In genomic region chr22:38844661-38845367, GRCh38 we compare ENCODE assay signal across 12 cellular contexts. TPM values are rescaled to one million over a fixed set of nuclear protein-coding genes. Genes with fewer than 3 reads are reported as not detected.
A peak's percentile ranks its signal among the peaks of the same experiment; 100 is the strongest.
DNase-seq lines count a peak whose midpoint lies in the region; ATAC-seq and TF ChIP-seq lines count a peak whose summit lies in the region.
"Had no signal": no experiment of that assay in that cellular context is flagged by ENCODE, and none has a peak within 500 bp of the region (broad histone marks: within the 10 kb centered on the region; RNA-seq: fewer than 3 reads in every experiment).

No MANE protein-coding gene starts in this region.

- H3K36me3 Mint-ChIP-seq in activated naive CD4-positive, alpha-beta T cell treated with anti-CD3 and anti-CD28 coated beads, Interleukin-2, amount 50 U/mL, for 24 hours: no peaks in the 10 kb centered on the region
- H3K36me3 Mint-ChIP-seq in activated T-helper 1 cell treated with anti-CD3 and anti-CD28 coated beads, Interleukin-12 subunit alpha, Interleukin-12 subunit beta, Interleukin-2, Interleukin-4 antibody, amounts not matched to agents 30 ng/mL and 10 ng/mL and 1 ng/mL, durations not matched to agents 14 hours and 24 hours and 36 hours (ENCODE audit: low read depth): no peaks in the 10 kb centered on the region

- no peak overlapping the region for H4K5ac ChIP-seq in mesendoderm (ENCODE audit: low read length)

- no peak overlapping the region for H3K18ac ChIP-seq in mesendoderm (ENCODE audit: low read length)

- H3K4me1 Mint-ChIP-seq in activated naive CD4-positive, alpha-beta T cell treated with anti-CD3 and anti-CD28 coated beads, Interleukin-2, amount 50 U/mL, for 24 hours: peaks cover 28% of the 10 kb centered on the region
- H3K4me1 Mint-ChIP-seq in activated T-helper 1 cell treated with anti-CD3 and anti-CD28 coated beads, Interleukin-12 subunit alpha, Interleukin-12 subunit beta, Interleukin-2, Interleukin-4 antibody, amounts not matched to agents 30 ng/mL and 10 ng/mL and 1 ng/mL, durations not matched to agents 14 hours and 24 hours and 36 hours (ENCODE audit: low read depth): peaks cover 6% of the 10 kb centered on the region

- H3K27ac ChIP-seq in iPS-20b (ENCODE audit: low read length) (no peak overlapping the region), temporal lobe (ENCODE audit: low read depth, low read length) (peak overlapping the region; percentile 50), mesendoderm (ENCODE audit: low read depth, low read length) (no peak overlapping the region)

- no peak overlapping the region for H3K56ac ChIP-seq in mesendoderm (ENCODE audit: low read length)

- no peak overlapping the region for H2BK120ac ChIP-seq in mesendoderm (ENCODE audit: low read depth, low read length)

- no peak overlapping the region for H3K4me2 ChIP-seq in mesendoderm (ENCODE audit: low read length)

- WGBS in mesendoderm (ENCODE audit: extremely low coverage, insufficient coverage, low lambda C conversion rate): no CpG with 5 or more reads among the region's 14 CpGs

- H3K9me3 Mint-ChIP-seq in activated naive CD4-positive, alpha-beta T cell treated with anti-CD3 and anti-CD28 coated beads, Interleukin-2, amount 50 U/mL, for 24 hours: no peaks in the 10 kb centered on the region
- no peaks in the 10 kb centered on the region for H3K9me3 Mint-ChIP-seq in activated T-helper 1 cell treated with anti-CD3 and anti-CD28 coated beads, Interleukin-12 subunit alpha, Interleukin-12 subunit beta, Interleukin-2, Interleukin-4 antibody, amounts not matched to agents 30 ng/mL and 10 ng/mL and 1 ng/mL, durations not matched to agents 14 hours and 24 hours and 36 hours

- H3K27ac Mint-ChIP-seq in activated naive CD4-positive, alpha-beta T cell treated with anti-CD3 and anti-CD28 coated beads, Interleukin-2, amount 50 U/mL, for 24 hours: no peak overlapping the region
- H3K27ac Mint-ChIP-seq in activated T-helper 1 cell treated with anti-CD3 and anti-CD28 coated beads, Interleukin-12 subunit alpha, Interleukin-12 subunit beta, Interleukin-2, Interleukin-4 antibody, amounts not matched to agents 30 ng/mL and 10 ng/mL and 1 ng/mL, durations not matched to agents 14 hours and 24 hours and 36 hours: no peak overlapping the region

- H3K79me2 ChIP-seq in mesendoderm (ENCODE audit: control insufficient read depth, insufficient read depth, low read length): no peaks in the 10 kb centered on the region

- H2AK5ac ChIP-seq in mesendoderm (ENCODE audit: low read length): no peak overlapping the region

- no peaks in the 10 kb centered on the region for H3K4me1 ChIP-seq in iPS-20b (ENCODE audit: insufficient read depth, low read length)
- H3K4me1 ChIP-seq in mucosa of descending colon (ENCODE audit: low read depth): peaks cover 4% of the 10 kb centered on the region
- H3K4me1 ChIP-seq in mesendoderm (ENCODE audit: control insufficient read depth, low read depth, low read length): no peaks in the 10 kb centered on the region
- H3K4me1 ChIP-seq: BE2C had no signal

- H3K23ac ChIP-seq in mesendoderm (ENCODE audit: low read length): no peak overlapping the region

- H2BK15ac ChIP-seq in mesendoderm (replicated peaks; ENCODE audit: low read depth): no peak overlapping the region

- H2BK5ac ChIP-seq in mesendoderm (ENCODE audit: low read length): no peak overlapping the region

- no peak for ATAC-seq in mucosa of descending colon

- H3K36me3 ChIP-seq in iPS-20b (ENCODE audit: insufficient read depth, low read depth, low read length) (no peaks in the 10 kb centered on the region), mucosa of descending colon (ENCODE audit: low read depth) (no peaks in the 10 kb centered on the region), mesendoderm (ENCODE audit: control insufficient read depth, insufficient read depth, low read length) (no peaks in the 10 kb centered on the region)
- H3K36me3 ChIP-seq: BE2C, heart right ventricle had no signal

- H3K4me3 ChIP-seq in iPS-20b (ENCODE audit: low read length) (peak overlapping the region; percentile 63; the same call in 1 of the 2 replicates), mucosa of descending colon (no peak overlapping the region), mesendoderm (ENCODE audit: low read length) (no peak overlapping the region)

- no peak for TF ChIP-seq CTCF in mucosa of descending colon (IDR thresholded peaks at IDR 0.05)

- peak overlapping the region; percentile 69 for H3K4me3 Mint-ChIP-seq in activated naive CD4-positive, alpha-beta T cell treated with anti-CD3 and anti-CD28 coated beads, Interleukin-2, amount 50 U/mL, for 24 hours
- H3K4me3 Mint-ChIP-seq in activated T-helper 1 cell treated with anti-CD3 and anti-CD28 coated beads, Interleukin-12 subunit alpha, Interleukin-12 subunit beta, Interleukin-2, Interleukin-4 antibody, amounts not matched to agents 30 ng/mL and 10 ng/mL and 1 ng/mL, durations not matched to agents 14 hours and 24 hours and 36 hours: peak overlapping the region; percentile 43

- DNase-seq in activated naive CD4-positive, alpha-beta T cell (lab: John Stamatoyannopoulos, UW): no peak
- no peak for DNase-seq in activated T-helper 1 cell treated with anti-CD3 and anti-CD28 coated beads, Interleukin-12 subunit alpha, Interleukin-12 subunit beta, Interleukin-2, Interleukin-4 antibody, amounts not matched to agents 30 ng/mL and 10 ng/mL and 1 ng/mL, durations not matched to agents 14 hours and 24 hours and 36 hours (ENCODE audit: low spot score)
- DNase-seq in mucosa of descending colon (no peak), NCI-H187 (lab: John Stamatoyannopoulos, UW) (no peak), mesendoderm (no peak)
- DNase-seq: heart right ventricle, NCI-H1105 treated with DMSO at 0.1 percent for 48 hours, small intestine had no signal

- H3K9ac ChIP-seq in iPS-20b (ENCODE audit: low read depth, low read length) (no peak overlapping the region), mesendoderm (ENCODE audit: low read length) (no peak overlapping the region)

- H3K4ac ChIP-seq in mesendoderm (ENCODE audit: low read depth, low read length): no peak overlapping the region

- H3K9me3 ChIP-seq in iPS-20b (ENCODE audit: insufficient read depth, low read depth, low read length) (no peaks in the 10 kb centered on the region), mucosa of descending colon (no peaks in the 10 kb centered on the region)
- H3K9me3 ChIP-seq: BE2C, heart right ventricle had no signal

- peaks cover 3% of the 10 kb centered on the region for H3K27me3 Mint-ChIP-seq in activated naive CD4-positive, alpha-beta T cell treated with anti-CD3 and anti-CD28 coated beads, Interleukin-2, amount 50 U/mL, for 24 hours
- peaks cover 58% of the 10 kb centered on the region for H3K27me3 Mint-ChIP-seq in activated T-helper 1 cell treated with anti-CD3 and anti-CD28 coated beads, Interleukin-12 subunit alpha, Interleukin-12 subunit beta, Interleukin-2, Interleukin-4 antibody, amounts not matched to agents 30 ng/mL and 10 ng/mL and 1 ng/mL, durations not matched to agents 14 hours and 24 hours and 36 hours (ENCODE audit: insufficient read depth)

- no peak overlapping the region for H4K8ac ChIP-seq in mesendoderm (ENCODE audit: low read depth, low read length)

- intact Hi-C loops in activated T-helper 1 cell treated with anti-CD3 and anti-CD28 coated beads, Interleukin-12 subunit alpha, Interleukin-12 subunit beta, Interleukin-2, Interleukin-4 antibody, amounts not matched to agents 30 ng/mL and 10 ng/mL and 1 ng/mL, durations not matched to agents 14 hours and 24 hours and 36 hours (cut with micrococcal nuclease): no loop called here
- intact Hi-C loops in mucosa of descending colon (cut with DNase I, micrococcal nuclease): no loop called here

- H3K27me3 ChIP-seq in iPS-20b (ENCODE audit: insufficient read depth, low read length): peaks cover 81% of the 10 kb centered on the region
- H3K27me3 ChIP-seq in mesendoderm (ENCODE audit: insufficient read depth, low read length, poor library complexity): peaks cover 18% of the 10 kb centered on the region
- H3K27me3 ChIP-seq: BE2C had no signal

- H3K79me1 ChIP-seq in mesendoderm (ENCODE audit: low read length): no peaks in the 10 kb centered on the region

RNA-seq across cellular contexts. Expression of gene NPTXR, which starts 1.0 kb away (rescaled TPM):
- total RNA-seq in activated T-helper 1 cell treated with anti-CD3 and anti-CD28 coated beads, Interleukin-12 subunit alpha, Interleukin-12 subunit beta, Interleukin-2, Interleukin-4 antibody, amounts not matched to agents 30 ng/mL and 10 ng/mL and 1 ng/mL, durations not matched to agents 14 hours and 24 hours and 36 hours: 1.2 and 1.3 TPM in 2 replicates
- total RNA-seq in temporal lobe (20.9 TPM), mucosa of descending colon (10 to 100 TPM in 1 of 3 donors, 1 to 10 TPM in 1, under 1 TPM in 1; 0.84 to 15.5 (median 1.2) TPM)
- polyA plus RNA-seq in mesendoderm (2013, experiment 1 of 2): 0.59 TPM
- polyA plus RNA-seq in mesendoderm (2013, experiment 2 of 2): 0.64 TPM

RNA-seq across cellular contexts. Expression of gene CBX6, which starts 27.2 kb away (rescaled TPM):
- total RNA-seq in activated T-helper 1 cell treated with anti-CD3 and anti-CD28 coated beads, Interleukin-12 subunit alpha, Interleukin-12 subunit beta, Interleukin-2, Interleukin-4 antibody, amounts not matched to agents 30 ng/mL and 10 ng/mL and 1 ng/mL, durations not matched to agents 14 hours and 24 hours and 36 hours: 171 and 178 TPM in 2 replicates
- total RNA-seq in temporal lobe: 21.9 TPM
- 10 to 100 TPM; 15.7 to 84.0 (median 23.6) TPM for total RNA-seq in mucosa of descending colon
- polyA plus RNA-seq in mesendoderm (2013, experiment 1 of 2): 7.9 TPM
- 8.4 TPM for polyA plus RNA-seq in mesendoderm (2013, experiment 2 of 2)

RNA-seq across cellular contexts. Expression of gene DNAL4, which starts 50.9 kb away (rescaled TPM):
- total RNA-seq in activated T-helper 1 cell treated with anti-CD3 and anti-CD28 coated beads, Interleukin-12 subunit alpha, Interleukin-12 subunit beta, Interleukin-2, Interleukin-4 antibody, amounts not matched to agents 30 ng/mL and 10 ng/mL and 1 ng/mL, durations not matched to agents 14 hours and 24 hours and 36 hours: 5.0 TPM in 2 replicates
- total RNA-seq in temporal lobe (17.7 TPM), mucosa of descending colon (10 to 100 TPM; 14.7 to 17.6 (median 16.1) TPM)
- 6.0 TPM for polyA plus RNA-seq in mesendoderm (2013, experiment 1 of 2)
- 6.0 TPM for polyA plus RNA-seq in mesendoderm (2013, experiment 2 of 2)
